13 cellular contexts compared by ENCODE assay signal in genomic region chrX:137568741-137569469, GRCh38. TPM values are rescaled to one million over a fixed set of nuclear protein-coding genes. Genes with fewer than 3 reads are reported as not detected.
DNase-seq lines count a peak whose midpoint lies in the region; ATAC-seq lines count a peak whose summit lies in the region.
"Had no signal": no experiment of that assay in that cellular context is flagged by ENCODE, and none has a peak within 500 bp of the region (broad histone marks: within the 10 kb centered on the region; RNA-seq: fewer than 3 reads in every experiment).

No MANE protein-coding gene starts in this region.

- H3K4me1 Mint-ChIP-seq in T-cell = peaks cover 14 to 22% (median 21%) of the 10 kb centered on the region in 3 donors

- H3K9me3 ChIP-seq in iPS-18c (ENCODE audit: control insufficient read depth, insufficient read depth, low read length) = peaks cover 8% of the 10 kb centered on the region

- no peaks in the 10 kb centered on the region for H3K36me3 Mint-ChIP-seq in T-cell

- peaks cover 9% of the 10 kb centered on the region; the same call in 1 of the 2 replicates for H3K27me3 ChIP-seq in H7 (ENCODE audit: control insufficient read depth, insufficient read depth, low read length)

- peaks cover 6% of the 10 kb centered on the region for H3K36me3 ChIP-seq in H7 (replicated peaks; ENCODE audit: control insufficient read depth, insufficient read depth, low read length)

- CTCF ChIA-PET in T-cell (lab: Charles Lee) = no interaction called here

- H3K4me3 Mint-ChIP-seq in T-cell = peak overlapping the region in 2 of 3 donors; percentile 6 to 76

- H3K4me3 ChIP-seq in H7 (ENCODE audit: insufficient read depth, low read depth, low read length) (peak overlapping the region; percentile 92), iPS-18c (ENCODE audit: insufficient read depth, low read depth, low read length) (peak overlapping the region; percentile 61)
- H3K4me3 ChIP-seq: skin epidermis had no signal

- ATAC-seq in T-cell (replicated peaks in 1 of 4) = no peak
- ATAC-seq in GM21737 (IDR thresholded peaks at IDR 0.05; ENCODE audit: unreplicated experiment) = no peak
- ATAC-seq in GM18870 (IDR thresholded peaks at IDR 0.05; ENCODE audit: unreplicated experiment) = no peak

- H3K27ac Mint-ChIP-seq in T-cell = no peak overlapping the region

- H3K9me3 Mint-ChIP-seq in T-cell = no peaks in the 10 kb centered on the region

- peaks cover 67 to 71% of the 10 kb centered on the region in 2 donors for H3K27me3 Mint-ChIP-seq in T-cell

- POLR2A ChIA-PET in T-cell (lab: Charles Lee) = no interaction called here

- DNase-seq in D341Med (ENCODE audit: low spot score) (peak; percentile 40), H7 (peak; percentile 75), T-cell (no peak), GM19238 (ENCODE audit: insufficient read length, low spot score) (no peak), NOMO-1 treated with dmso at 0.1 percent for 144 hours (lab: John Stamatoyannopoulos, UW; ENCODE audit: unreplicated experiment) (no peak)
- DNase-seq: activated CD4-positive, CD25-positive, alpha-beta regulatory T cell; NCI-H1694 had no signal

RNA-seq across cellular contexts. Expression of gene ZIC3, which starts 3.0 kb away (rescaled TPM):
- 114 and 140 TPM in 2 replicates for total RNA-seq in H7 (2014; rRNA removed; shearing (Covaris generic))
- total RNA-seq in T-cell = not detected
- total RNA-seq: fibroblast of lung, HT1080 had no signal

Comparison
In these comparisons a context has a peak if more than half of its experiments do, and no peak if none do; other contexts are left out.
1. DNase-seq: peak in D341Med (single experiment) and H7 (single experiment); none in T-cell (0 of 34), GM19238 (single experiment) and NOMO-1 treated with dmso at 0.1 percent for 144 hours (single experiment).
2. RNA of gene ZIC3, which starts 3.0 kb away (total RNA-seq): 114 to 140 TPM in H7; not detected in T-cell; every median in the first group is over 100 times any median in the second.